35 cellular contexts compared by ENCODE assay signal in genomic region chr10:27393961-27394360, GRCh38.
"Had no signal": no experiment of that assay in that cellular context is flagged by ENCODE, and none has a peak within 500 bp of the region (broad histone marks: within the 10 kb centered on the region; RNA-seq: fewer than 3 reads in every experiment).

No MANE protein-coding gene starts in this region.

- H3K27ac ChIP-seq: KMS-11 had no signal

- H3K36me3 ChIP-seq: MG63 had no signal

- H3K9me3 ChIP-seq: MG63 had no signal

- H3K9ac ChIP-seq: KMS-11 had no signal

- H3K4me3 ChIP-seq: MG63 had no signal

- DNase-seq: Karpas-422, Kasumi-1, MG63, MM.1S, MV-4-11, NCI-H1048, NCI-H1092, NCI-H1092 treated with DMSO at 0.1 percent for 48 hours, NCI-H1105, NCI-H1105 treated with DMSO at 0.1 percent for 48 hours, NCI-H1417, NCI-H1417 treated with DMSO at 0.1 percent for 48 hours, NCI-H1436, NCI-H1436 treated with DMSO at 0.1 percent for 48 hours, NCI-H146, NCI-H1694, NCI-H1694 treated with DMSO at 0.1 percent for 48 hours, NCI-H187, NCI-H187 treated with DMSO at 0.1 percent for 48 hours, NCI-H1930, NCI-H2029, NCI-H2029 treated with DMSO at 0.1 percent for 48 hours, NCI-H2081, NCI-H2081 treated with DMSO at 0.1 percent for 48 hours, NCI-H2107, NCI-H2171, NCI-H2171 treated with DMSO at 0.1 percent for 48 hours, NCI-H2227 treated with DMSO at 0.1 percent for 48 hours, NCI-H226, NCI-H345, NCI-H446, NCI-H446 treated with DMSO at 0.1 percent for 48 hours, NCI-H510A, NCI-H510A treated with DMSO at 0.1 percent for 48 hours had no signal

- H3K4me2 ChIP-seq: KMS-11 had no signal

- H3K27me3 ChIP-seq: MG63 had no signal
